Comparison of ENCODE assay signal across 25 cellular contexts in the genomic region with DNA sequence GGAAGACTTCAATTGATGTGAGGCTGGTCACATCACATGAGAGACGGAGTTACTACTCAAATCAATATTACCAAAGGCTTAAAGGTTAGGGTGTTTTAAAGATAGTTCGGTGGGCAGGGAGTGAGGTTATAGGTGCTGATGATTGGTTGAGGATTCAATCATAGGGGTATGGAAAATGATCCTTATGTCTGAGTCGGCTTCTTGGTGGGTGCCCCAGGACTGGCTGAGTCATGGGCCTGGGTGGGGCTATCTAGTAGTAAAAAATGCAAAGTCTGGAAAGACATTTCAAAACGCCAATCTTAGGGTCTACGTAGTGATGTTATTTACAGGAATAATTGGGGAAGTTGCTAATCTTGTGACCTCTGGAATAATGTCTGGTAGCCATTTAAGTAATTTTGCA.
"Had no signal": no experiment of that assay in that cellular context is flagged by ENCODE, and none has a peak within 500 bp of the region (broad histone marks: within the 10 kb centered on the region; RNA-seq: fewer than 3 reads in every experiment).

No MANE protein-coding gene starts in this region.

- H3K27ac Mint-ChIP-seq: activated CD4-positive, alpha-beta memory T cell treated with anti-CD3 and anti-CD28 coated beads, Interleukin-2, amount 10 ng/mL, durations not matched to agents 7 days and 5 days; activated naive CD4-positive, alpha-beta T cell treated with anti-CD3 and anti-CD28 coated beads, Interleukin-2, amount 10 ng/mL, durations not matched to agents 7 days and 5 days; activated naive CD8-positive, alpha-beta T cell treated with anti-CD3 and anti-CD28 coated beads for 36 hours; activated T-cell treated with anti-CD3 and anti-CD28 coated beads, Interleukin-2, amount 50 U/mL, for 72 hours; activated T-helper 2 cell treated with anti-CD3 and anti-CD28 coated beads, Interferon-gamma antibody, Interleukin-2, Interleukin-4, amounts not matched to agents 10 μg/mL and 5 μg/mL and 100 μg/mL, durations not matched to agents 14 hours and 24 hours and 36 hours; WTC11 had no signal

- H3K9me3 ChIP-seq: adrenal gland, SK-N-SH had no signal

- H3K36me3 ChIP-seq: adrenal gland, SJCRH30 had no signal

- H3K27ac ChIP-seq: adrenal gland, SJCRH30 had no signal

- H3K27me3 ChIP-seq: adrenal gland, SJCRH30 had no signal

- H3K4me3 ChIP-seq: adrenal gland, K562, SJCRH30 had no signal

- H3K36me3 Mint-ChIP-seq: activated naive CD4-positive, alpha-beta T cell treated with anti-CD3 and anti-CD28 coated beads, Interleukin-2, amount 10 ng/mL, durations not matched to agents 7 days and 5 days; activated naive CD8-positive, alpha-beta T cell treated with anti-CD3 and anti-CD28 coated beads for 36 hours had no signal

- DNase-seq: activated CD4-positive, alpha-beta memory T cell treated with anti-CD3 and anti-CD28 coated beads, Interleukin-2, amount 10 ng/mL, durations not matched to agents 7 days and 5 days; activated CD4-positive, alpha-beta T cell treated with anti-CD3 and anti-CD28 coated beads, Interleukin-2, amount 50 U/mL, for 1 hour; activated CD4-positive, CD25-positive, alpha-beta regulatory T cell treated with anti-CD3 and anti-CD28 coated beads, Interleukin-2, amount 50 U/mL, for 72 hours; activated CD8-positive, alpha-beta memory T cell treated with anti-CD3 and anti-CD28 coated beads, Interleukin-2, amount 50 U/mL, for 4 hours; activated gamma-delta T cell treated with Interleukin-2 at 50 U/mL for 16 hours; activated naive CD4-positive, alpha-beta T cell treated with anti-CD3 and anti-CD28 coated beads, Interleukin-2, amount 10 ng/mL, durations not matched to agents 7 days and 5 days; activated naive CD8-positive, alpha-beta T cell treated with anti-CD3 and anti-CD28 coated beads for 36 hours; activated T-cell treated with anti-CD3 and anti-CD28 coated beads, Interleukin-2, amount 50 U/mL, for 72 hours; anterior cingulate cortex; cerebellar nuclear complex; Karpas-422; MM.1S; NCI-H1105 treated with DMSO at 0.1 percent for 48 hours; NCI-H1436 treated with DMSO at 0.1 percent for 48 hours; NCI-H187 treated with DMSO at 0.1 percent for 48 hours; NCI-H2081 treated with DMSO at 0.1 percent for 48 hours; NCI-H446; NCI-H524; SJCRH30; SK-N-SH; T-helper 1 cell had no signal

- ATAC-seq: activated T-cell treated with anti-CD3 and anti-CD28 coated beads, Interleukin-2, amount 50 U/mL, for 72 hours; K562; WTC11 had no signal

- H3K4me1 ChIP-seq: adrenal gland, SJCRH30 had no signal

- H3K4me3 Mint-ChIP-seq: activated CD4-positive, alpha-beta memory T cell treated with anti-CD3 and anti-CD28 coated beads, Interleukin-2, amount 10 ng/mL, durations not matched to agents 7 days and 5 days; activated naive CD4-positive, alpha-beta T cell treated with anti-CD3 and anti-CD28 coated beads, Interleukin-2, amount 10 ng/mL, durations not matched to agents 7 days and 5 days; activated naive CD8-positive, alpha-beta T cell treated with anti-CD3 and anti-CD28 coated beads for 36 hours; activated T-cell treated with anti-CD3 and anti-CD28 coated beads, Interleukin-2, amount 50 U/mL, for 72 hours; WTC11 had no signal

- H3K4me2 ChIP-seq: SK-N-SH had no signal

- H3K9me2 ChIP-seq: SK-N-SH had no signal

- H3K4me1 Mint-ChIP-seq: activated naive CD4-positive, alpha-beta T cell treated with anti-CD3 and anti-CD28 coated beads, Interleukin-2, amount 10 ng/mL, durations not matched to agents 7 days and 5 days; activated naive CD8-positive, alpha-beta T cell treated with anti-CD3 and anti-CD28 coated beads for 36 hours had no signal
